In genomic region chr1:214547747-214548146, GRCh38 we compare ENCODE assay signal across 17 cellular contexts. TPM values are rescaled to one million over a fixed set of nuclear protein-coding genes. Genes with fewer than 3 reads are reported as not detected.
DNase-seq lines count a peak whose midpoint lies in the region; ATAC-seq and TF ChIP-seq lines count a peak whose summit lies in the region.
"Had no signal": no experiment of that assay in that cellular context is flagged by ENCODE, and none has a peak within 500 bp of the region (broad histone marks: within the 10 kb centered on the region; RNA-seq: fewer than 3 reads in every experiment).

No MANE protein-coding gene starts in this region.

- H3K4me1 Mint-ChIP-seq in endodermal cell (peaks cover 59% of the 10 kb centered on the region), neural crest cell (peaks cover 47% of the 10 kb centered on the region)
- H3K4me1 Mint-ChIP-seq: central memory CD8-positive, alpha-beta T cell had no signal

- H3K9ac ChIP-seq in PC-3 (ENCODE audit: low read length): no peak overlapping the region
- no peak overlapping the region for H3K9ac ChIP-seq in endodermal cell (ENCODE audit: extremely low read depth, low read length, poor library complexity, severe bottlenecking)

- CTCF ChIA-PET in PC-3 (lab: Charles Lee): interaction anchor here (0.6 kb wide), 1 partner anchor 34 kb away, joined by 9 read pairs; no protein-coding TSS in a partner anchor

- H3K9me2 ChIP-seq in PC-3 (replicated peaks; ENCODE audit: low read length): no peaks in the 10 kb centered on the region

- peak overlapping the region; percentile 84 for H3K4me3 ChIP-seq in ACC112 (ENCODE audit: low read depth, low read length)
- H3K4me3 ChIP-seq in PC-3 (ENCODE audit: low read length): no peak overlapping the region; the same call in 1 of the 2 replicates
- H3K4me3 ChIP-seq in endodermal cell (ENCODE audit: low read length): peak overlapping the region; percentile 92
- H3K4me3 ChIP-seq: heart left ventricle, prostate gland had no signal

- H3K27me3 Mint-ChIP-seq in endodermal cell (ENCODE audit: insufficient read depth) (no peaks in the 10 kb centered on the region), neural crest cell (ENCODE audit: low read depth) (no peaks in the 10 kb centered on the region)

- ATAC-seq in PC-3 (no peak), GM19463 (IDR thresholded peaks at IDR 0.05; ENCODE audit: unreplicated experiment) (no peak), HG03439 (IDR thresholded peaks at IDR 0.05; ENCODE audit: unreplicated experiment) (no peak)
- ATAC-seq: heart left ventricle had no signal

- H3K9me3 Mint-ChIP-seq in endodermal cell (no peaks in the 10 kb centered on the region), neural crest cell (no peaks in the 10 kb centered on the region)
- H3K9me3 Mint-ChIP-seq: activated naive CD8-positive, alpha-beta T cell treated with anti-CD3 and anti-CD28 coated beads for 36 hours; central memory CD8-positive, alpha-beta T cell had no signal

- in situ Hi-C loops in KBM-7 (cut with MboI; ENCODE audit: low pct_unique_long_range_greater_than_20kb, low sequenced_read_pairs): no loop called here

- POLR2A ChIA-PET in PC-3 (lab: Charles Lee; ENCODE audit: unreplicated experiment): interaction anchor here (0.6 to 1.0 kb wide), 3 partner anchors 22 to 230 kb away, joined by 3 to 6 read pairs (median 3); no protein-coding TSS in a partner anchor

- 0 out of 2 replicates have a peak, but pooled peaks cover 2% of the 10 kb centered on the region for H3K36me3 ChIP-seq in ACC112 (ENCODE audit: insufficient read depth, low read length)
- H3K36me3 ChIP-seq in PC-3 (ENCODE audit: low read depth, low read length): 0 out of 2 replicates have a peak, but pooled peaks cover 10% of the 10 kb centered on the region
- H3K36me3 ChIP-seq in endodermal cell (ENCODE audit: control insufficient read depth, insufficient read depth, low read length): no peaks in the 10 kb centered on the region
- H3K36me3 ChIP-seq: heart left ventricle, prostate gland had no signal

- no TSS peak for BruUV-seq in PC-3 (replicated peaks; lab: Mats Ljungman, UMichigan)

- peaks cover 36% of the 10 kb centered on the region; the same call in 1 of the 2 replicates for H4K20me1 ChIP-seq in PC-3 (ENCODE audit: low read length)

- TF ChIP-seq CTCF in PC-3 (conservative IDR thresholded peaks at IDR 0.05; ENCODE audit: low read depth, low read length) (no peak), endodermal cell (conservative IDR thresholded peaks at IDR 0.05) (no peak), neural crest cell (conservative IDR thresholded peaks at IDR 0.05) (no peak)

- H3K27ac ChIP-seq in ACC112 (ENCODE audit: low read depth, low read length) (peak overlapping the region; percentile 15), PC-3 (ENCODE audit: low read length) (peak overlapping the region; percentile 34; the same call in 1 of the 2 replicates), endodermal cell (ENCODE audit: low read depth, low read length) (no peak overlapping the region)
- H3K27ac ChIP-seq: prostate gland had no signal

- H3F3A ChIP-seq in PC-3 (ENCODE audit: low read length, unreplicated experiment): no peaks in the 10 kb centered on the region

- intact Hi-C loops in PC-3 (cut with micrococcal nuclease): loop anchor here (1.0 to 5.0 kb wide), 2 partner anchors 80 to 102 kb away; no protein-coding TSS in a partner anchor

- H3K79me2 ChIP-seq in ACC112 (ENCODE audit: control insufficient read depth, insufficient read depth, low read length, unreplicated experiment): peaks cover 88% of the 10 kb centered on the region
- peaks cover 85% of the 10 kb centered on the region for H3K79me2 ChIP-seq in PC-3 (ENCODE audit: low read length)

- TF ChIP-seq POLR2A in erythroblast (IDR thresholded peaks at IDR 0.05; ENCODE audit: low read length): no peak

- H3K4me3 Mint-ChIP-seq in endodermal cell: no peak overlapping the region
- H3K4me3 Mint-ChIP-seq in neural crest cell: peak overlapping the region; percentile 76
- H3K4me3 Mint-ChIP-seq: activated naive CD8-positive, alpha-beta T cell treated with anti-CD3 and anti-CD28 coated beads for 36 hours; central memory CD8-positive, alpha-beta T cell had no signal

- H3K4me2 ChIP-seq in PC-3 (ENCODE audit: low read length): peak overlapping the region; percentile 84

- no peak for DNase-seq in PC-3
- no peak for DNase-seq in endodermal cell
- no peak for DNase-seq in neural crest cell (ENCODE audit: low read depth, low spot score)
- DNase-seq in erythroblast (lab: John Stamatoyannopoulos, UW): no peak
- DNase-seq in KBM-7: no peak
- DNase-seq: activated CD4-positive, alpha-beta T cell treated with anti-CD3 and anti-CD28 coated beads for 4 hours; activated naive CD8-positive, alpha-beta T cell treated with anti-CD3 and anti-CD28 coated beads for 36 hours; GF-D8; heart left ventricle; kidney; NCI-H2081 treated with DMSO at 0.1 percent for 48 hours; NCI-H748 treated with DMSO at 0.1 percent for 48 hours had no signal

- H3K9me3 ChIP-seq in PC-3 (ENCODE audit: low read length) (no peaks in the 10 kb centered on the region), endodermal cell (ENCODE audit: control insufficient read depth, low read length) (no peaks in the 10 kb centered on the region)
- H3K9me3 ChIP-seq: heart left ventricle, prostate gland had no signal

- H3K36me3 Mint-ChIP-seq in endodermal cell (ENCODE audit: low read depth): no peaks in the 10 kb centered on the region
- no peaks in the 10 kb centered on the region for H3K36me3 Mint-ChIP-seq in neural crest cell (ENCODE audit: low read depth)
- H3K36me3 Mint-ChIP-seq: activated naive CD8-positive, alpha-beta T cell treated with anti-CD3 and anti-CD28 coated beads for 36 hours had no signal

- H3K27ac Mint-ChIP-seq in endodermal cell: no peak overlapping the region
- H3K27ac Mint-ChIP-seq in neural crest cell (ENCODE audit: unreplicated experiment): no peak overlapping the region
- H3K27ac Mint-ChIP-seq: activated naive CD8-positive, alpha-beta T cell treated with anti-CD3 and anti-CD28 coated beads for 36 hours had no signal

- H3K27me3 ChIP-seq in ACC112 (ENCODE audit: insufficient read depth, low read length): no peaks in the 10 kb centered on the region
- H3K27me3 ChIP-seq in PC-3 (ENCODE audit: low read length): no peaks in the 10 kb centered on the region
- no peaks in the 10 kb centered on the region for H3K27me3 ChIP-seq in endodermal cell (ENCODE audit: control insufficient read depth, insufficient read depth, low read length, poor library complexity, severe bottlenecking)

- H3K4me1 ChIP-seq in ACC112 (ENCODE audit: control insufficient read depth, insufficient read depth, low read length, unreplicated experiment) (peaks cover 43% of the 10 kb centered on the region), PC-3 (ENCODE audit: insufficient read depth, low read length) (peaks cover 43% of the 10 kb centered on the region), endodermal cell (ENCODE audit: control insufficient read depth, insufficient read depth, low read length) (peaks cover 26% of the 10 kb centered on the region)
- H3K4me1 ChIP-seq: prostate gland had no signal

- H2AFZ ChIP-seq in ACC112 (ENCODE audit: low read length, unreplicated experiment) (no peak overlapping the region), PC-3 (ENCODE audit: low read length) (no peak overlapping the region)

RNA-seq across cellular contexts. Expression of gene PTPN14, which starts 3.7 kb away (rescaled TPM):
- 12.6 and 17.1 TPM in 2 replicates for total RNA-seq in PC-3 (2014; rRNA removed)
- total RNA-seq in endodermal cell: 10 to 100 TPM; 72.6 to 93.2 TPM
- polyA plus RNA-seq in endodermal cell (2013, experiment 1 of 2): 20.1 TPM
- polyA plus RNA-seq in endodermal cell (2013, experiment 2 of 2): 23.3 TPM
- 21.4 and 26.4 TPM in 2 replicates for total RNA-seq in neural crest cell

RNA-seq across cellular contexts. Expression of gene CENPF, which starts 55.2 kb away (rescaled TPM):
- total RNA-seq in PC-3 (2014; rRNA removed) (92.6 and 101 TPM in 2 replicates), endodermal cell (10 to 100 TPM; 77.2 to 87.2 TPM), neural crest cell (191 and 202 TPM in 2 replicates)
- 95.0 TPM for polyA plus RNA-seq in endodermal cell (2013, experiment 1 of 2)
- polyA plus RNA-seq in endodermal cell (2013, experiment 2 of 2): 126 TPM
